ENCODE assay signal across 10 cellular contexts in genomic region chr2:236745420-236746210, GRCh38.
A peak's percentile ranks its signal among the peaks of the same experiment; 100 is the strongest.
DNase-seq lines count a peak whose midpoint lies in the region; ATAC-seq and TF ChIP-seq lines count a peak whose summit lies in the region.
"Had no signal": no experiment of that assay in that cellular context is flagged by ENCODE, and none has a peak within 500 bp of the region (broad histone marks: within the 10 kb centered on the region; RNA-seq: fewer than 3 reads in every experiment).

No MANE protein-coding gene starts in this region.

- DNase-seq in AG10803 (ENCODE audit: low read depth) (peak; percentile 86), LoVo (ENCODE audit: low spot score) (peak; percentile 7), mammary epithelial cell (peak; percentile 94), mesothelial cell of epicardium (ENCODE audit: low spot score in 2 of 2, unreplicated experiment in 2 of 2) (no peak), NK-92 (lab: John Stamatoyannopoulos, UW; ENCODE audit: unreplicated experiment) (no peak), hippocampal formation (lab: John Stamatoyannopoulos, UW) (no peak), activated gamma-delta T cell (lab: John Stamatoyannopoulos, UW) (no peak)
- DNase-seq: NCI-H748 treated with DMSO at 0.1 percent for 48 hours; stimulated activated naive CD4-positive, alpha-beta T cell had no signal

- H3K36me3 Mint-ChIP-seq in mesothelial cell of epicardium: no peaks in the 10 kb centered on the region

- no peaks in the 10 kb centered on the region for H3K36me3 ChIP-seq in mammary epithelial cell (ENCODE audit: insufficient read depth, low read length)

- no peak overlapping the region for H3K4me3 Mint-ChIP-seq in mesothelial cell of epicardium

- H3K4me1 ChIP-seq in mammary epithelial cell (ENCODE audit: insufficient read depth, low read length): peaks cover 69% of the 10 kb centered on the region

- no peaks in the 10 kb centered on the region for H3K27me3 Mint-ChIP-seq in mesothelial cell of epicardium (ENCODE audit: low read depth)

- peak overlapping the region; percentile 59 for H3K9ac ChIP-seq in mammary epithelial cell (ENCODE audit: insufficient read depth, low read length)

- H3K4me3 ChIP-seq in AG10803 (ENCODE audit: low read length): no peak overlapping the region
- H3K4me3 ChIP-seq in mammary epithelial cell (replicated peaks in 1 of 3; ENCODE audit: insufficient read depth in 1 of 3, low read depth in 2 of 3, low read length in 3 of 3): no peak overlapping the region

- dilution Hi-C loops in mammary epithelial cell (cut with HindIII; ENCODE audit: low sequenced_read_pairs): loop anchor here (5.0 kb wide), 2 partner anchors 52 to 63 kb away; no protein-coding TSS in a partner anchor

- H3K27ac ChIP-seq in mammary epithelial cell (ENCODE audit: insufficient read depth, low read depth, low read length): peak overlapping the region; percentile 86

- H3K4me2 ChIP-seq in mammary epithelial cell (ENCODE audit: insufficient read depth, low read depth, low read length): peak overlapping the region; percentile 73

- intact Hi-C loops in mammary epithelial cell (cut with micrococcal nuclease): loop anchor here (1.0 to 5.0 kb wide), 4 partner anchors 13 to 282 kb away; no protein-coding TSS in a partner anchor

- no peaks in the 10 kb centered on the region for H4K20me1 ChIP-seq in mammary epithelial cell (ENCODE audit: insufficient read depth, low read length)

- no peaks in the 10 kb centered on the region for H3K79me2 ChIP-seq in mammary epithelial cell (ENCODE audit: insufficient read depth, low read length)

- H2AFZ ChIP-seq in mammary epithelial cell (ENCODE audit: low read depth, low read length): no peak overlapping the region

- H3K9me3 ChIP-seq in mammary epithelial cell (replicated peaks; ENCODE audit: insufficient read depth, low read length): no peaks in the 10 kb centered on the region

- BruUV-seq in mammary epithelial cell (replicated peaks; lab: Mats Ljungman, UMichigan): TSS peak; percentile 87

- H3K27me3 ChIP-seq in mammary epithelial cell (ENCODE audit: insufficient read depth, low read length): no peaks in the 10 kb centered on the region

- CTCF ChIA-PET in mammary epithelial cell (lab: Charles Lee; ENCODE audit: low non-redundant PET): interaction anchor here (0.6 to 1.1 kb wide), 2 partner anchors 57 to 577 kb away, joined by 3 to 5 read pairs; partner anchors contain the start of gene GBX2

- peak; percentile 13; the same call in 1 of the 2 replicates for TF ChIP-seq CTCF in AG10803 (conservative IDR thresholded peaks at IDR 0.05; ENCODE audit: low read length)
- peak in 1 of 2 donors; percentile 22 for TF ChIP-seq CTCF in mammary epithelial cell (conservative IDR thresholded peaks at IDR 0.05 in 1 of 2, IDR thresholded peaks at IDR 0.05 in 1 of 2; ENCODE audit: extremely low read depth in 1 of 2, insufficient read depth in 1 of 2, low read depth in 1 of 2, low read length in 2 of 2)
- no peak for TF ChIP-seq CTCF in mesothelial cell of epicardium (IDR thresholded peaks at IDR 0.05; ENCODE audit: unreplicated experiment)

- H3K9me3 Mint-ChIP-seq in mesothelial cell of epicardium: no peaks in the 10 kb centered on the region

- in situ Hi-C loops in mammary epithelial cell (cut with MboI; ENCODE audit: low sequenced_read_pairs in 2 of 2): no loop called here

- WGBS in mammary epithelial cell (ENCODE audit: low coverage, missing lambda C conversion rate): 20% methylated on average over 5 of the region's 5 CpGs

- ATAC-seq in GM21723 (IDR thresholded peaks at IDR 0.05; ENCODE audit: unreplicated experiment): no peak

- peaks cover 79% of the 10 kb centered on the region for H3K4me1 Mint-ChIP-seq in mesothelial cell of epicardium

- peak overlapping the region; percentile 15 for H3K27ac Mint-ChIP-seq in mesothelial cell of epicardium

Comparison
In these comparisons a context has a peak if more than half of its experiments do, and no peak if none do; other contexts are left out.
1. DNase-seq: peak in AG10803 (single experiment), LoVo (single experiment) and mammary epithelial cell (single experiment); none in mesothelial cell of epicardium (0 of 2), NK-92 (single experiment), hippocampal formation (0 of 2) and activated gamma-delta T cell (single experiment).